ENCODE assay signal across 12 cellular contexts in the genomic region with DNA sequence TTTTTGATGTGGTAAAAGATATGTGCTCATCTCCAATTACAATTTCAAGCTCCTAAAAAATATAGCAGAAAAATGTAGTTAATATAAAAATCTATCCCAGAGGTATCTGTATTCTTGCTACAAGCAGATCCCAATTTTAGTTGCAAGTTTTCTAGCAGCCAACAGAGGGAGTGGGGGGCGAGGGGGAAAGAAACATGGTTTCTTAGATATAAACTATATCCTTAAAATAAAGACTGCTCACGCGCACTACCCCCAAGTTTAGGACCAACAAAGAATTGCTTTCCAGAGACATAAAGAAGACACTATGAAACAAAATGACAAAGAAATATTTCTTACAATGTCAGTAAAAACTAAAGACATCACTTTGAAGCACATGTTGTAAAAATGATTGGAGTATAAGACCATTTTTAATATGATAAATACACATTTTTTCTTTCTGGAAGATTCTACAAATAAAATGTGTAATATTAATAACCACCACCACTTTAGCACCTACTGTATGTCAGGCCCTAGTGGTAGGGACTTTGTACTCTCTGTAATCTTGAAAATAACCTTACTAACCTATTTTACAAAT. TPM values are rescaled to one million over a fixed set of nuclear protein-coding genes. Genes with fewer than 3 reads are reported as not detected.
A peak's percentile ranks its signal among the peaks of the same experiment; 100 is the strongest.
DNase-seq lines count a peak whose midpoint lies in the region; ATAC-seq and TF ChIP-seq lines count a peak whose summit lies in the region.
"Had no signal": no experiment of that assay in that cellular context is flagged by ENCODE, and none has a peak within 500 bp of the region (broad histone marks: within the 10 kb centered on the region; RNA-seq: fewer than 3 reads in every experiment).

No MANE protein-coding gene starts in this region.

- no peaks in the 10 kb centered on the region for H3K9me3 ChIP-seq in Panc1 (ENCODE audit: control insufficient read depth, insufficient read depth, low read depth, low read length)

- ATAC-seq in Panc1: no peak
- no peak for ATAC-seq in left colon
- no peak for ATAC-seq in GM21576 (IDR thresholded peaks at IDR 0.05; ENCODE audit: unreplicated experiment)

- BruUV-seq in Panc1 (replicated peaks; lab: Mats Ljungman, UMichigan): no TSS peak

- H3K4me3 ChIP-seq in AG09309 (ENCODE audit: control insufficient read depth, low read depth, low read length): no peak overlapping the region
- H3K4me3 ChIP-seq in Panc1 (ENCODE audit: low read depth in 2 of 2, low read length in 2 of 2): no peak overlapping the region

- in situ Hi-C loops in G401 (cut with HindIII; ENCODE audit: low sequenced_read_pairs) (no loop called here), Panc1 (cut with HindIII; ENCODE audit: low pct_unique_long_range_greater_than_20kb, low sequenced_read_pairs) (no loop called here)

- CTCF ChIA-PET in Panc1 (lab: Charles Lee): no interaction called here

- peaks cover 24% of the 10 kb centered on the region for H3K36me3 ChIP-seq in Panc1 (ENCODE audit: control insufficient read depth, insufficient read depth, low read length)

- POLR2A ChIA-PET in Panc1 (lab: Charles Lee): no interaction called here

- intact Hi-C loops in Panc1 (cut with micrococcal nuclease; ENCODE audit: unreplicated experiment) (loop anchor here (10.0 kb wide), 1 partner anchor 67 kb away; the partner anchor contains the start of gene STYK1), left colon (cut with DNase I, micrococcal nuclease) (no loop called here)

- H3K27ac ChIP-seq in Panc1 (ENCODE audit: low read length): no peak overlapping the region

- H3K27me3 ChIP-seq in Panc1 (ENCODE audit: control insufficient read depth, insufficient read depth, low read length): no peaks in the 10 kb centered on the region

- TF ChIP-seq CTCF in AG09309 (IDR thresholded peaks at IDR 0.05; ENCODE audit: control insufficient read depth, insufficient read depth, low read depth, low read length, missing control alignments) (peak; percentile 48), Panc1 (IDR thresholded peaks at IDR 0.05) (peak; percentile 36; the same call in 1 of the 2 replicates)

- DNase-seq in AG09309 (ENCODE audit: low read depth): no peak
- DNase-seq in G401 (ENCODE audit: low spot score): peak; percentile 2
- DNase-seq in Panc1 (ENCODE audit: low read depth, low spot score): no peak
- peak; percentile 44 for DNase-seq in fibroblast of peridontal ligament (ENCODE audit: extremely low read depth)
- no peak for DNase-seq in left colon
- DNase-seq in NCI-H2227 treated with DMSO at 0.1 percent for 48 hours (lab: John Stamatoyannopoulos, UW): no peak
- DNase-seq in hypothalamus (lab: John Stamatoyannopoulos, UW): no peak
- DNase-seq: activated B cell treated with CpG ODN at 0.5 μM for 24 hours, amygdala, NCI-H446 treated with DMSO at 0.1 percent for 48 hours, posterior cingulate gyrus had no signal

- no peaks in the 10 kb centered on the region; the same call in 1 of the 2 replicates for H3K4me1 ChIP-seq in Panc1 (ENCODE audit: control insufficient read depth, insufficient read depth, low read length)

RNA-seq across cellular contexts. Expression of gene MAGOHB, which starts 5.4 kb away (rescaled TPM):
- total RNA-seq in G401 (2014; rRNA removed; shearing (Covaris generic)): 28.7 and 31.3 TPM in 2 replicates
- 22.5 TPM for total RNA-seq in Panc1 (2021; ENCODE audit: unreplicated experiment)
- polyA plus RNA-seq in Panc1 (2012; ENCODE audit: insufficient read length): 13.7 TPM
- total RNA-seq in left colon: 10 to 100 TPM; 10.4 to 13.4 TPM

Comparison
In these comparisons a context has a peak if more than half of its experiments do, and no peak if none do; other contexts are left out.
1. DNase-seq: peak in G401 (single experiment) and fibroblast of peridontal ligament (single experiment); none in AG09309 (single experiment), Panc1 (single experiment), left colon (0 of 2), NCI-H2227 treated with DMSO at 0.1 percent for 48 hours (single experiment) and hypothalamus (0 of 51).